In the genomic region with DNA sequence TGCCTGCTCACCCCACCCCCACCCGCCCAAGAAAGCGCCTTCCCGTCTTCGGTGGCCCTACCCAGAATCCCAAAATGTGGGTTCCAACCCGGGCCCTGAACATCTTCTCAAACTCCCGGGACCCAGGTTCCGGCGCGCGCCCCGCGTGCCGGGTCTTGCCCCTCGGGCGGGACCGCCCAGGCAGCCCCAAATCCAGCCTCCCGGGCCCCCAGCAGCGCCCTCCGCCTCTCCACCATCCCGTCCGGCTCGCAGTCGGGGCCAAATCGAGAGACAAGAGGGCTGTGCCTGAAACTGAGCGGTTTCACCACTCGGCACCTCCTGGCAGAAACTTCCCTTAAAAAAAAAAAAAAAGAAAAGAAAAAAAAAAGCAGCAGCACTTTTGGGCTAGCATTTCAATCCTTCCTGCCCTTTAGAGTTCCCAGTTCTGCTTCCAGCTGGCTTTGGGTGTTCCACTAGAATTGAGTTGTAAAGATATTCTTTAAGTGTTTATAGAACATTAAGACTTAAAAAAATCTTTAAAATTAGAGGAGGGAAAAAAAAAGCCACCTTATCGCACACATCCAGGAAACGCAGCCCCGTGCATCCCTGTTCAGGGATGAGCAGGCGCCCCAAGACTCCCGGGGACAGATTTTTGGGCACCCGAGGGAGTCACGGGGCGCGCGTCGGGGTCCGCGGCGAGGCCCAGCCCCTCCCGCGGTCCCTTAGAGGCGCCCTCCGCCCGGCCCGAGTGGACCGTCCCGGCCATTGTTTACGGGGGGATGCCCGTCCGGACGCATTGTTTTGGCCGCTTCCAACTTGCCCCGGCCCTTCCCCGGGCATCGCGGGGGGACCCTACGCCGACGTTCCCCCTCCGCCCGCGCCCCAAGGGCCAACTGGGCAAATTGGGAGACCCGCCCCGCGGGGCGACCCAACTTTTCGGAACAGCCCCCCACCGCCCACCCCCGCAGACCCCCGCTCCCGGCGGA, we compare ENCODE assay signal across 1 cellular context.
TF ChIP-seq lines count a peak whose summit lies in the region.
"Not testable (repeated sequence)": the region's sequence is repeated elsewhere in the genome, so short reads cannot be mapped to it uniquely, and the experiment has no call there.

No MANE protein-coding gene starts in this region.

TF ChIP-seq in HepG2, 621 proteins besides CTCF, POLR2A, EP300 and RAD21 (continued from another document and continues in another):
- TF ChIP-seq, protein P1, sequence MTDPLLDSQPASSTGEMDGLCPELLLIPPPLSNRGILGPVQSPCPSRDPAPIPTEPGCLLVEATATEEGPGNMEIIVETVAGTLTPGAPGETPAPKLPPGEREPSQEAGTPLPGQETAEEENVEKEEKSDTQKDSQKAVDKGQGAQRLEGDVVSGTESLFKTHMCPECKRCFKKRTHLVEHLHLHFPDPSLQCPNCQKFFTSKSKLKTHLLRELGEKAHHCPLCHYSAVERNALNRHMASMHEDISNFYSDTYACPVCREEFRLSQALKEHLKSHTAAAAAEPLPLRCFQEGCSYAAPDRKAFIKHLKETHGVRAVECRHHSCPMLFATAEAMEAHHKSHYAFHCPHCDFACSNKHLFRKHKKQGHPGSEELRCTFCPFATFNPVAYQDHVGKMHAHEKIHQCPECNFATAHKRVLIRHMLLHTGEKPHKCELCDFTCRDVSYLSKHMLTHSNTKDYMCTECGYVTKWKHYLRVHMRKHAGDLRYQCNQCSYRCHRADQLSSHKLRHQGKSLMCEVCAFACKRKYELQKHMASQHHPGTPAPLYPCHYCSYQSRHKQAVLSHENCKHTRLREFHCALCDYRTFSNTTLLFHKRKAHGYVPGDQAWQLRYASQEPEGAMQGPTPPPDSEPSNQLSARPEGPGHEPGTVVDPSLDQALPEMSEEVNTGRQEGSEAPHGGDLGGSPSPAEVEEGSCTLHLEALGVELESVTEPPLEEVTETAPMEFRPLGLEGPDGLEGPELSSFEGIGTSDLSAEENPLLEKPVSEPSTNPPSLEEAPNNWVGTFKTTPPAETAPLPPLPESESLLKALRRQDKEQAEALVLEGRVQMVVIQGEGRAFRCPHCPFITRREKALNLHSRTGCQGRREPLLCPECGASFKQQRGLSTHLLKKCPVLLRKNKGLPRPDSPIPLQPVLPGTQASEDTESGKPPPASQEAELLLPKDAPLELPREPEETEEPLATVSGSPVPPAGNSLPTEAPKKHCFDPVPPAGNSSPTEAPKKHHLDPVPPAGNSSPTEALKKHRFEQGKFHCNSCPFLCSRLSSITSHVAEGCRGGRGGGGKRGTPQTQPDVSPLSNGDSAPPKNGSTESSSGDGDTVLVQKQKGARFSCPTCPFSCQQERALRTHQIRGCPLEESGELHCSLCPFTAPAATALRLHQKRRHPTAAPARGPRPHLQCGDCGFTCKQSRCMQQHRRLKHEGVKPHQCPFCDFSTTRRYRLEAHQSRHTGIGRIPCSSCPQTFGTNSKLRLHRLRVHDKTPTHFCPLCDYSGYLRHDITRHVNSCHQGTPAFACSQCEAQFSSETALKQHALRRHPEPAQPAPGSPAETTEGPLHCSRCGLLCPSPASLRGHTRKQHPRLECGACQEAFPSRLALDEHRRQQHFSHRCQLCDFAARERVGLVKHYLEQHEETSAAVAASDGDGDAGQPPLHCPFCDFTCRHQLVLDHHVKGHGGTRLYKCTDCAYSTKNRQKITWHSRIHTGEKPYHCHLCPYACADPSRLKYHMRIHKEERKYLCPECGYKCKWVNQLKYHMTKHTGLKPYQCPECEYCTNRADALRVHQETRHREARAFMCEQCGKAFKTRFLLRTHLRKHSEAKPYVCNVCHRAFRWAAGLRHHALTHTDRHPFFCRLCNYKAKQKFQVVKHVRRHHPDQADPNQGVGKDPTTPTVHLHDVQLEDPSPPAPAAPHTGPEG (CRISPR knock-in tag; IDR thresholded peaks at IDR 0.05): peak; percentile 64
- TF ChIP-seq, protein P2, sequence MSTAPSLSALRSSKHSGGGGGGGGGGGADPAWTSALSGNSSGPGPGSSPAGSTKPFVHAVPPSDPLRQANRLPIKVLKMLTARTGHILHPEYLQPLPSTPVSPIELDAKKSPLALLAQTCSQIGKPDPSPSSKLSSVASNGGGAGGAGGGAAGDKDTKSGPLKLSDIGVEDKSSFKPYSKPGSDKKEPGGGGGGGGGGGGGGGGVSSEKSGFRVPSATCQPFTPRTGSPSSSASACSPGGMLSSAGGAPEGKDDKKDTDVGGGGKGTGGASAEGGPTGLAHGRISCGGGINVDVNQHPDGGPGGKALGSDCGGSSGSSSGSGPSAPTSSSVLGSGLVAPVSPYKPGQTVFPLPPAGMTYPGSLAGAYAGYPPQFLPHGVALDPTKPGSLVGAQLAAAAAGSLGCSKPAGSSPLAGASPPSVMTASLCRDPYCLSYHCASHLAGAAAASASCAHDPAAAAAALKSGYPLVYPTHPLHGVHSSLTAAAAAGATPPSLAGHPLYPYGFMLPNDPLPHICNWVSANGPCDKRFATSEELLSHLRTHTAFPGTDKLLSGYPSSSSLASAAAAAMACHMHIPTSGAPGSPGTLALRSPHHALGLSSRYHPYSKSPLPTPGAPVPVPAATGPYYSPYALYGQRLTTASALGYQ (CRISPR knock-in tag; IDR thresholded peaks at IDR 0.05): 0 out of 2 replicates have a peak, but pooled peaks have one; percentile 7
- TF ChIP-seq GABPB1 (CRISPR knock-in tag; IDR thresholded peaks at IDR 0.05) (peak; percentile 18; the same call in 1 of the 2 replicates), PAF1 (CRISPR knock-in tag; IDR thresholded peaks at IDR 0.05) (peak; percentile 79; the same call in 1 of the 2 replicates), NONO (CRISPR knock-in tag; conservative IDR thresholded peaks at IDR 0.05) (peak; percentile 11; the same call in 1 of the 2 replicates), ZNF331 (CRISPR knock-in tag; IDR thresholded peaks at IDR 0.05) (0 out of 2 replicates have a peak, but pooled peaks have one; percentile 26), SOX6 (CRISPR knock-in tag; IDR thresholded peaks at IDR 0.05) (peak; percentile 21; the same call in 1 of the 2 replicates), MED1 (CRISPR knock-in tag; IDR thresholded peaks at IDR 0.05) (0 out of 2 replicates have a peak, but pooled peaks have one; percentile 7), ZSCAN21 (CRISPR knock-in tag; IDR thresholded peaks at IDR 0.05; ENCODE audit: borderline replicate concordance) (peak; percentile 17; the same call in 1 of the 2 replicates), ARNT2 (CRISPR knock-in tag; IDR thresholded peaks at IDR 0.05; ENCODE audit: low read depth) (peak; percentile 24; the same call in 1 of the 2 replicates), LCORL (CRISPR knock-in tag; IDR thresholded peaks at IDR 0.05) (peak; percentile 73), SOX13 (CRISPR knock-in tag; conservative IDR thresholded peaks at IDR 0.05 in 1 of 2, IDR thresholded peaks at IDR 0.05 in 1 of 2) (0 out of 4 replicates have a peak, but pooled peaks of 1 of the 2 experiments have one; percentile 10), HNRNPK (IDR thresholded peaks at IDR 0.05; ENCODE audit: low read depth, low read length, poor library complexity, severe bottlenecking) (peak; percentile 72)
- TF ChIP-seq, protein P3, sequence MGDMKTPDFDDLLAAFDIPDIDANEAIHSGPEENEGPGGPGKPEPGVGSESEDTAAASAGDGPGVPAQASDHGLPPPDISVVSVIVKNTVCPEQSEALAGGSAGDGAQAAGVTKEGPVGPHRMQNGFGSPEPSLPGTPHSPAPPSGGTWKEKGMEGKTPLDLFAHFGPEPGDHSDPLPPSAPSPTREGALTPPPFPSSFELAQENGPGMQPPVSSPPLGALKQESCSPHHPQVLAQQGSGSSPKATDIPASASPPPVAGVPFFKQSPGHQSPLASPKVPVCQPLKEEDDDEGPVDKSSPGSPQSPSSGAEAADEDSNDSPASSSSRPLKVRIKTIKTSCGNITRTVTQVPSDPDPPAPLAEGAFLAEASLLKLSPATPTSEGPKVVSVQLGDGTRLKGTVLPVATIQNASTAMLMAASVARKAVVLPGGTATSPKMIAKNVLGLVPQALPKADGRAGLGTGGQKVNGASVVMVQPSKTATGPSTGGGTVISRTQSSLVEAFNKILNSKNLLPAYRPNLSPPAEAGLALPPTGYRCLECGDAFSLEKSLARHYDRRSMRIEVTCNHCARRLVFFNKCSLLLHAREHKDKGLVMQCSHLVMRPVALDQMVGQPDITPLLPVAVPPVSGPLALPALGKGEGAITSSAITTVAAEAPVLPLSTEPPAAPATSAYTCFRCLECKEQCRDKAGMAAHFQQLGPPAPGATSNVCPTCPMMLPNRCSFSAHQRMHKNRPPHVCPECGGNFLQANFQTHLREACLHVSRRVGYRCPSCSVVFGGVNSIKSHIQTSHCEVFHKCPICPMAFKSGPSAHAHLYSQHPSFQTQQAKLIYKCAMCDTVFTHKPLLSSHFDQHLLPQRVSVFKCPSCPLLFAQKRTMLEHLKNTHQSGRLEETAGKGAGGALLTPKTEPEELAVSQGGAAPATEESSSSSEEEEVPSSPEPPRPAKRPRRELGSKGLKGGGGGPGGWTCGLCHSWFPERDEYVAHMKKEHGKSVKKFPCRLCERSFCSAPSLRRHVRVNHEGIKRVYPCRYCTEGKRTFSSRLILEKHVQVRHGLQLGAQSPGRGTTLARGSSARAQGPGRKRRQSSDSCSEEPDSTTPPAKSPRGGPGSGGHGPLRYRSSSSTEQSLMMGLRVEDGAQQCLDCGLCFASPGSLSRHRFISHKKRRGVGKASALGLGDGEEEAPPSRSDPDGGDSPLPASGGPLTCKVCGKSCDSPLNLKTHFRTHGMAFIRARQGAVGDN (CRISPR knock-in tag; IDR thresholded peaks at IDR 0.05): peak; percentile 67
- TF ChIP-seq NONO, SOX6, LCORL, SOX13 (IDR thresholded peaks at IDR 0.05): not testable (repeated sequence)
- TF ChIP-seq, protein P4, sequence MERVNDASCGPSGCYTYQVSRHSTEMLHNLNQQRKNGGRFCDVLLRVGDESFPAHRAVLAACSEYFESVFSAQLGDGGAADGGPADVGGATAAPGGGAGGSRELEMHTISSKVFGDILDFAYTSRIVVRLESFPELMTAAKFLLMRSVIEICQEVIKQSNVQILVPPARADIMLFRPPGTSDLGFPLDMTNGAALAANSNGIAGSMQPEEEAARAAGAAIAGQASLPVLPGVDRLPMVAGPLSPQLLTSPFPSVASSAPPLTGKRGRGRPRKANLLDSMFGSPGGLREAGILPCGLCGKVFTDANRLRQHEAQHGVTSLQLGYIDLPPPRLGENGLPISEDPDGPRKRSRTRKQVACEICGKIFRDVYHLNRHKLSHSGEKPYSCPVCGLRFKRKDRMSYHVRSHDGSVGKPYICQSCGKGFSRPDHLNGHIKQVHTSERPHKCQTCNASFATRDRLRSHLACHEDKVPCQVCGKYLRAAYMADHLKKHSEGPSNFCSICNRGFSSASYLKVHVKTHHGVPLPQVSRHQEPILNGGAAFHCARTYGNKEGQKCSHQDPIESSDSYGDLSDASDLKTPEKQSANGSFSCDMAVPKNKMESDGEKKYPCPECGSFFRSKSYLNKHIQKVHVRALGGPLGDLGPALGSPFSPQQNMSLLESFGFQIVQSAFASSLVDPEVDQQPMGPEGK (CRISPR knock-in tag; IDR thresholded peaks at IDR 0.05): peak; percentile 57
- TF ChIP-seq, protein P5, sequence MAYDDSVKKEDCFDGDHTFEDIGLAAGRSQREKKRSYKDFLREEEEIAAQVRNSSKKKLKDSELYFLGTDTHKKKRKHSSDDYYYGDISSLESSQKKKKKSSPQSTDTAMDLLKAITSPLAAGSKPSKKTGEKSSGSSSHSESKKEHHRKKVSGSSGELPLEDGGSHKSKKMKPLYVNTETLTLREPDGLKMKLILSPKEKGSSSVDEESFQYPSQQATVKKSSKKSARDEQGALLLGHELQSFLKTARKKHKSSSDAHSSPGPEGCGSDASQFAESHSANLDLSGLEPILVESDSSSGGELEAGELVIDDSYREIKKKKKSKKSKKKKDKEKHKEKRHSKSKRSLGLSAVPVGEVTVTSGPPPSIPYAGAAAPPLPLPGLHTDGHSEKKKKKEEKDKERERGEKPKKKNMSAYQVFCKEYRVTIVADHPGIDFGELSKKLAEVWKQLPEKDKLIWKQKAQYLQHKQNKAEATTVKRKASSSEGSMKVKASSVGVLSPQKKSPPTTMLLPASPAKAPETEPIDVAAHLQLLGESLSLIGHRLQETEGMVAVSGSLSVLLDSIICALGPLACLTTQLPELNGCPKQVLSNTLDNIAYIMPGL (CRISPR knock-in tag; IDR thresholded peaks at IDR 0.05; ENCODE audit: borderline replicate concordance in 1 of 2, low read depth in 1 of 2): peak in 1 of 2 experiments; percentile 66; a peak in 2 of 4 replicates
- TF ChIP-seq, protein P6, sequence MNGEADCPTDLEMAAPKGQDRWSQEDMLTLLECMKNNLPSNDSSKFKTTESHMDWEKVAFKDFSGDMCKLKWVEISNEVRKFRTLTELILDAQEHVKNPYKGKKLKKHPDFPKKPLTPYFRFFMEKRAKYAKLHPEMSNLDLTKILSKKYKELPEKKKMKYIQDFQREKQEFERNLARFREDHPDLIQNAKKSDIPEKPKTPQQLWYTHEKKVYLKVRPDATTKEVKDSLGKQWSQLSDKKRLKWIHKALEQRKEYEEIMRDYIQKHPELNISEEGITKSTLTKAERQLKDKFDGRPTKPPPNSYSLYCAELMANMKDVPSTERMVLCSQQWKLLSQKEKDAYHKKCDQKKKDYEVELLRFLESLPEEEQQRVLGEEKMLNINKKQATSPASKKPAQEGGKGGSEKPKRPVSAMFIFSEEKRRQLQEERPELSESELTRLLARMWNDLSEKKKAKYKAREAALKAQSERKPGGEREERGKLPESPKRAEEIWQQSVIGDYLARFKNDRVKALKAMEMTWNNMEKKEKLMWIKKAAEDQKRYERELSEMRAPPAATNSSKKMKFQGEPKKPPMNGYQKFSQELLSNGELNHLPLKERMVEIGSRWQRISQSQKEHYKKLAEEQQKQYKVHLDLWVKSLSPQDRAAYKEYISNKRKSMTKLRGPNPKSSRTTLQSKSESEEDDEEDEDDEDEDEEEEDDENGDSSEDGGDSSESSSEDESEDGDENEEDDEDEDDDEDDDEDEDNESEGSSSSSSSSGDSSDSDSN (CRISPR knock-in tag; IDR thresholded peaks at IDR 0.05): peak; percentile 87
- TF ChIP-seq, protein P7, sequence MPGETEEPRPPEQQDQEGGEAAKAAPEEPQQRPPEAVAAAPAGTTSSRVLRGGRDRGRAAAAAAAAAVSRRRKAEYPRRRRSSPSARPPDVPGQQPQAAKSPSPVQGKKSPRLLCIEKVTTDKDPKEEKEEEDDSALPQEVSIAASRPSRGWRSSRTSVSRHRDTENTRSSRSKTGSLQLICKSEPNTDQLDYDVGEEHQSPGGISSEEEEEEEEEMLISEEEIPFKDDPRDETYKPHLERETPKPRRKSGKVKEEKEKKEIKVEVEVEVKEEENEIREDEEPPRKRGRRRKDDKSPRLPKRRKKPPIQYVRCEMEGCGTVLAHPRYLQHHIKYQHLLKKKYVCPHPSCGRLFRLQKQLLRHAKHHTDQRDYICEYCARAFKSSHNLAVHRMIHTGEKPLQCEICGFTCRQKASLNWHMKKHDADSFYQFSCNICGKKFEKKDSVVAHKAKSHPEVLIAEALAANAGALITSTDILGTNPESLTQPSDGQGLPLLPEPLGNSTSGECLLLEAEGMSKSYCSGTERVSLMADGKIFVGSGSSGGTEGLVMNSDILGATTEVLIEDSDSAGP (CRISPR knock-in tag; IDR thresholded peaks at IDR 0.05; ENCODE audit: borderline replicate concordance): peak; percentile 30; the same call in 1 of the 2 replicates
- TF ChIP-seq, protein P8, sequence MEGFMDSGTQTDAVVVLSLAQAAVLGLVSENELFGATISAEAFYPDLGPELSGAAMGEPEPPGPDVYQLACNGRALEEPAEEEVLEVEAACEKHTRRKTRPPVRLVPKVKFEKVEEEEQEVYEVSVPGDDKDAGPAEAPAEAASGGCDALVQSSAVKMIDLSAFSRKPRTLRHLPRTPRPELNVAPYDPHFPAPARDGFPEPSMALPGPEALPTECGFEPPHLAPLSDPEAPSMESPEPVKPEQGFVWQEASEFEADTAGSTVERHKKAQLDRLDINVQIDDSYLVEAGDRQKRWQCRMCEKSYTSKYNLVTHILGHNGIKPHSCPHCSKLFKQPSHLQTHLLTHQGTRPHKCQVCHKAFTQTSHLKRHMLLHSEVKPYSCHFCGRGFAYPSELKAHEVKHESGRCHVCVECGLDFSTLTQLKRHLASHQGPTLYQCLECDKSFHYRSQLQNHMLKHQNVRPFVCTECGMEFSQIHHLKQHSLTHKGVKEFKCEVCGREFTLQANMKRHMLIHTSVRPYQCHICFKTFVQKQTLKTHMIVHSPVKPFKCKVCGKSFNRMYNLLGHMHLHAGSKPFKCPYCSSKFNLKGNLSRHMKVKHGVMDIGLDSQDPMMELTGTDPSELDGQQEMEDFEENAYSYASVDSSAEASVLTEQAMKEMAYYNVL (CRISPR knock-in tag; IDR thresholded peaks at IDR 0.05; ENCODE audit: borderline replicate concordance): peak; percentile 45; the same call in 1 of the 2 replicates
